ENCODE assay signal across 1 cellular context in genomic region chr20:728022-728944, GRCh38.
TF ChIP-seq lines count a peak whose summit lies in the region.

No MANE protein-coding gene starts in this region.

TF ChIP-seq in HEK293, 187 proteins besides CTCF, POLR2A, EP300 and RAD21 (continued from another document):
- TF ChIP-seq ZNF398 (tag by site-specific recombination; IDR thresholded peaks at IDR 0.05) (peak; percentile 15; the same call in 1 of the 2 replicates), ZIC2 (tag by site-specific recombination; IDR thresholded peaks at IDR 0.05) (peak; percentile 58), KLF1 (tag by site-specific recombination; IDR thresholded peaks at IDR 0.05) (peak; percentile 51), ZBTB20 (tag by site-specific recombination; IDR thresholded peaks at IDR 0.05) (peak; percentile 13; the same call in 1 of the 2 replicates), PBX3 (CRISPR knock-in tag; IDR thresholded peaks at IDR 0.05) (0 out of 2 replicates have a peak, but pooled peaks have one; percentile 24)
